In genomic region chr5:139462582-139463276, GRCh38 we compare ENCODE assay signal across 11 cellular contexts. TPM values are rescaled to one million over a fixed set of nuclear protein-coding genes. Genes with fewer than 3 reads are reported as not detected.
DNase-seq lines count a peak whose midpoint lies in the region; ATAC-seq and TF ChIP-seq lines count a peak whose summit lies in the region.
"Had no signal": no experiment of that assay in that cellular context is flagged by ENCODE, and none has a peak within 500 bp of the region (broad histone marks: within the 10 kb centered on the region; RNA-seq: fewer than 3 reads in every experiment).

Gene ECSCR (minus strand): TSS chr5:139462743. CDS start chr5:139462670, 73 bp downstream.

- no peaks in the 10 kb centered on the region for H3K9me3 ChIP-seq in heart right ventricle
- no peaks in the 10 kb centered on the region for H3K9me3 ChIP-seq in psoas muscle

- H3K4me3 ChIP-seq in heart right ventricle (peak within 1 kb of the TSS; percentile 30 to 68 (median 57)), psoas muscle (peak within 1 kb of the TSS; percentile 58)

- no peak for TF ChIP-seq CTCF in heart right ventricle (IDR thresholded peaks at IDR 0.05)
- no peak for TF ChIP-seq CTCF in psoas muscle (IDR thresholded peaks at IDR 0.05)

- H3K27ac ChIP-seq in heart right ventricle, result peak within 1 kb of the TSS; percentile 69 to 96 (median 88)
- peak within 1 kb of the TSS; percentile 65 for H3K27ac ChIP-seq in psoas muscle

- H3K36me3 ChIP-seq in heart right ventricle (peaks cover 0 to 4% (median 0%) of the 10 kb centered on the region in 9 donors), psoas muscle (ENCODE audit: insufficient read depth in 1 of 2, low read depth in 1 of 2) (no peaks in the 10 kb centered on the region)

- no peaks in the 10 kb centered on the region for H3K27me3 Mint-ChIP-seq in activated T-helper 1 cell treated with anti-CD3 and anti-CD28 coated beads, Interleukin-12 subunit alpha, Interleukin-12 subunit beta, Interleukin-2, Interleukin-4 antibody, amounts not matched to agents 30 ng/mL and 10 ng/mL and 1 ng/mL, durations not matched to agents 14 hours and 24 hours and 36 hours (ENCODE audit: insufficient read depth)

- H3K9me3 Mint-ChIP-seq in activated T-helper 1 cell treated with anti-CD3 and anti-CD28 coated beads, Interleukin-12 subunit alpha, Interleukin-12 subunit beta, Interleukin-2, Interleukin-4 antibody, amounts not matched to agents 30 ng/mL and 10 ng/mL and 1 ng/mL, durations not matched to agents 14 hours and 24 hours and 36 hours, result no peaks in the 10 kb centered on the region
- H3K9me3 Mint-ChIP-seq: nephron progenitor cell had no signal

- no peaks in the 10 kb centered on the region for H3K36me3 Mint-ChIP-seq in activated T-helper 1 cell treated with anti-CD3 and anti-CD28 coated beads, Interleukin-12 subunit alpha, Interleukin-12 subunit beta, Interleukin-2, Interleukin-4 antibody, amounts not matched to agents 30 ng/mL and 10 ng/mL and 1 ng/mL, durations not matched to agents 14 hours and 24 hours and 36 hours (ENCODE audit: low read depth)
- H3K36me3 Mint-ChIP-seq: CD14-positive monocyte had no signal

- H3K27me3 ChIP-seq in heart right ventricle (no peaks in the 10 kb centered on the region), psoas muscle (ENCODE audit: insufficient read depth in 3 of 3, low read length in 2 of 3) (no peaks in the 10 kb centered on the region)

- peaks cover 38% of the 10 kb centered on the region for H3K4me1 Mint-ChIP-seq in activated T-helper 1 cell treated with anti-CD3 and anti-CD28 coated beads, Interleukin-12 subunit alpha, Interleukin-12 subunit beta, Interleukin-2, Interleukin-4 antibody, amounts not matched to agents 30 ng/mL and 10 ng/mL and 1 ng/mL, durations not matched to agents 14 hours and 24 hours and 36 hours (ENCODE audit: low read depth)

- H3K4me1 ChIP-seq in heart right ventricle, result peaks cover 0 to 46% (median 26%) of the 10 kb centered on the region in 9 donors
- H3K4me1 ChIP-seq in psoas muscle, result no peaks in the 10 kb centered on the region

- H3K4me3 Mint-ChIP-seq in activated T-helper 1 cell treated with anti-CD3 and anti-CD28 coated beads, Interleukin-12 subunit alpha, Interleukin-12 subunit beta, Interleukin-2, Interleukin-4 antibody, amounts not matched to agents 30 ng/mL and 10 ng/mL and 1 ng/mL, durations not matched to agents 14 hours and 24 hours and 36 hours, result peak within 1 kb of the TSS; percentile 19
- H3K4me3 Mint-ChIP-seq: CD14-positive monocyte, nephron progenitor cell had no signal

- no peak within 1 kb of the TSS for H3K27ac Mint-ChIP-seq in activated T-helper 1 cell treated with anti-CD3 and anti-CD28 coated beads, Interleukin-12 subunit alpha, Interleukin-12 subunit beta, Interleukin-2, Interleukin-4 antibody, amounts not matched to agents 30 ng/mL and 10 ng/mL and 1 ng/mL, durations not matched to agents 14 hours and 24 hours and 36 hours
- H3K27ac Mint-ChIP-seq: nephron progenitor cell had no signal

- WGBS in heart right ventricle, 2 donors, result 54 to 67% methylated on average over 10 of the region's 10 CpGs
- 71 to 75% (median 73%) methylated on average over 10 of the region's 10 CpGs for WGBS in psoas muscle, 3 donors

- ATAC-seq in heart right ventricle (peak; percentile 67 to 91 (median 82)), psoas muscle (peak in 3 of 4 donors; percentile 29 to 49 (median 47)), HG03108 (IDR thresholded peaks at IDR 0.05; ENCODE audit: unreplicated experiment) (no peak), HG02973 (IDR thresholded peaks at IDR 0.05; ENCODE audit: unreplicated experiment) (no peak)

- intact Hi-C loops in activated T-helper 1 cell treated with anti-CD3 and anti-CD28 coated beads, Interleukin-12 subunit alpha, Interleukin-12 subunit beta, Interleukin-2, Interleukin-4 antibody, amounts not matched to agents 30 ng/mL and 10 ng/mL and 1 ng/mL, durations not matched to agents 14 hours and 24 hours and 36 hours (cut with micrococcal nuclease), result no loop called here
- intact Hi-C loops in heart right ventricle (cut with DNase I) (no loop called here), psoas muscle (cut with DNase I) (no loop called here)

- DNase-seq in Daoy (ENCODE audit: low read depth) (peak; percentile 23), heart right ventricle (peak; percentile 56 to 79), psoas muscle (no peak), middle frontal gyrus (ENCODE audit: extremely low spot score, low spot score) (no peak)
- DNase-seq in activated T-helper 1 cell treated with anti-CD3 and anti-CD28 coated beads, Interleukin-12 subunit alpha, Interleukin-12 subunit beta, Interleukin-2, Interleukin-4 antibody, amounts not matched to agents 30 ng/mL and 10 ng/mL and 1 ng/mL, durations not matched to agents 14 hours and 24 hours and 36 hours (ENCODE audit: low spot score), result no peak
- DNase-seq in stimulated activated CD4-positive, alpha-beta T cell treated with anti-CD3 and anti-CD28 coated beads, Interleukin-4, amount 100 ng/mL, for 4 hours, result no peak
- DNase-seq: nephron progenitor cell, OCI-M1 had no signal

RNA-seq across cellular contexts. Expression of gene ECSCR, which starts in this region (rescaled TPM):
- 0.23 and 2.4 TPM in 2 replicates for total RNA-seq in Daoy (2014; rRNA removed; shearing (Covaris generic))
- total RNA-seq in activated T-helper 1 cell treated with anti-CD3 and anti-CD28 coated beads, Interleukin-12 subunit alpha, Interleukin-12 subunit beta, Interleukin-2, Interleukin-4 antibody, amounts not matched to agents 30 ng/mL and 10 ng/mL and 1 ng/mL, durations not matched to agents 14 hours and 24 hours and 36 hours, result 1.3 and 1.4 TPM in 2 replicates
- total RNA-seq in heart right ventricle (10 to 100 TPM; 11.0 to 43.2 (median 17.9) TPM), psoas muscle (10 to 100 TPM in 3 of 4 donors, 1 to 10 TPM in 1; 7.9 to 16.2 (median 12.3) TPM)
- polyA plus RNA-seq in heart right ventricle (10 to 100 TPM; 24.4 to 64.2 TPM), psoas muscle (10 to 100 TPM in 2 of 3 donors, 1 to 10 TPM in 1; 7.6 to 25.4 (median 23.0) TPM)
- polyA plus RNA-seq: CD14-positive monocyte had no signal

Comparison
In these comparisons a context has a peak if more than half of its experiments do, and no peak if none do; other contexts are left out.
1. DNase-seq: peak in Daoy (single experiment) and heart right ventricle (2 of 2); none in activated T-helper 1 cell treated with anti-CD3 and anti-CD28 coated beads, Interleukin-12 subunit alpha, Interleukin-12 subunit beta, Interleukin-2, Interleukin-4 antibody, amounts not matched to agents 30 ng/mL and 10 ng/mL and 1 ng/mL, durations not matched to agents 14 hours and 24 hours and 36 hours (single experiment), psoas muscle (0 of 2), stimulated activated CD4-positive, alpha-beta T cell treated with anti-CD3 and anti-CD28 coated beads, Interleukin-4, amount 100 ng/mL, for 4 hours (0 of 2) and middle frontal gyrus (single experiment).
2. ATAC-seq: peak in heart right ventricle (8 of 8) and psoas muscle (3 of 4); none in HG03108 (single experiment) and HG02973 (single experiment).